ENCODE assay signal across 18 cellular contexts in genomic region chr22:19916006-19916405, GRCh38.
"Had no signal": no experiment of that assay in that cellular context is flagged by ENCODE, and none has a peak within 500 bp of the region (broad histone marks: within the 10 kb centered on the region; RNA-seq: fewer than 3 reads in every experiment).

No MANE protein-coding gene starts in this region.

- H3K27me3 Mint-ChIP-seq: central memory CD8-positive, alpha-beta T cell; naive thymus-derived CD8-positive, alpha-beta T cell had no signal

- H3K4me1 ChIP-seq: heart left ventricle, parathyroid adenoma had no signal

- H3K9ac ChIP-seq: parathyroid adenoma had no signal

- H3K9me3 ChIP-seq: mucosa of descending colon, prostate gland had no signal

- H3K27ac ChIP-seq: heart left ventricle, parathyroid adenoma had no signal

- H3K4me3 Mint-ChIP-seq: central memory CD8-positive, alpha-beta T cell; endodermal cell; naive thymus-derived CD8-positive, alpha-beta T cell had no signal

- H3K9me3 Mint-ChIP-seq: central memory CD8-positive, alpha-beta T cell; endodermal cell had no signal

- H3K4me3 ChIP-seq: heart left ventricle, mucosa of descending colon, prostate gland had no signal

- H3K4me1 Mint-ChIP-seq: central memory CD8-positive, alpha-beta T cell; endodermal cell; naive thymus-derived CD8-positive, alpha-beta T cell had no signal

- H3K27ac Mint-ChIP-seq: endodermal cell; naive thymus-derived CD8-positive, alpha-beta T cell had no signal

- H3K79me2 ChIP-seq: parathyroid adenoma had no signal

- ATAC-seq: heart left ventricle; left colon; mucosa of descending colon; naive thymus-derived CD8-positive, alpha-beta T cell; sciatic nerve had no signal

- H2AFZ ChIP-seq: parathyroid adenoma had no signal

- DNase-seq: endodermal cell; erythroblast; foreskin melanocyte; heart left ventricle; hippocampal formation; left colon; mammary epithelial cell; mucosa of descending colon; naive thymus-derived CD8-positive, alpha-beta T cell; nucleus accumbens; retina; stimulated activated CD4-positive, alpha-beta T cell treated with anti-CD3 and anti-CD28 coated beads, Interleukin-2, amount 100 ng/mL, for 24 hours; stimulated activated naive CD4-positive, alpha-beta T cell; trophoblast cell had no signal

- H3K27me3 ChIP-seq: heart left ventricle had no signal
